In the genomic region with DNA sequence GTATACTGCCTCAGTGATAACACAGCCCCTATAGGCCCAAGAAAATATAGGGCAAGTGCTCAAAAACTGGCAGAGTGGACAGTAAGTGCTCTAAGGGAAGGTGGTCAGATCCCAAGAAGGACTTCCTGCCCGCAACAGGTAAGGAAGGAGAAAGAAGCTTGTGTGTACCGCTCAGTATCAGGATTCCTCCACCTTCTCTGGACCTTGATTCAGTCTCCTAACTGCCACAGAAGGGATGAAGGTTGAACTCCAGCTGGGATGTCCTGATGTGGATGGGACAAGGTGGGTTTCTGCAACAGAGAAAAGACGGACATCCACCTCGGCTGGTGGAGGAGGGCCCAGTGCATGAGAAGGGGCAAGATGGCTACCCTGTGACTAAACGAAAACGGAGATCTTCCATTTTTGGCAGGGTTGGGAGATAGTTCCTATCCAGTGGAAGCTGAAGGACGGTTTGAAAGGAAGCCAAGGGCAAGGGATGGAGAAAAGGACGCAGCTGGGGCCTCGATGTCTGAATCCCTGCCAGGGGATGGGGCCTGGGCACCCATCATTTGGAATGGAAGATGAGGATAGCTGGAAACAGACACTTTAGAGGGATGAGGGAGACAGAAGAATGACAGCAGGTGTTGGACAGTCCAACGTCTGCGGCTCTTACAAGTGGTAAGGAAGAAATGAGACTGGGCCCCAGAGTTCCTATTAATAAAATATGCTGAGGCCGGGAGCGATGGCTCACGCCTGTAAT, we compare ENCODE assay signal across 1 cellular context.
TF ChIP-seq lines count a peak whose summit lies in the region.

No MANE protein-coding gene starts in this region.

TF ChIP-seq in liver, 16 proteins besides CTCF, POLR2A, EP300 and RAD21 (continued from another document):
- TF ChIP-seq ZBTB33 (IDR thresholded peaks at IDR 0.05) (no peak), GABPA (IDR thresholded peaks at IDR 0.05 in 1 of 2, conservative IDR thresholded peaks at IDR 0.05 in 1 of 2) (no peak), YY1 (IDR thresholded peaks at IDR 0.05) (no peak), NR2F2 (IDR thresholded peaks at IDR 0.05) (no peak), FOXA2 (IDR thresholded peaks at IDR 0.05) (no peak), REST (IDR thresholded peaks at IDR 0.05) (no peak), MAX (IDR thresholded peaks at IDR 0.05) (no peak), HNF4G (IDR thresholded peaks at IDR 0.05) (no peak), FOXA1 (IDR thresholded peaks at IDR 0.05) (no peak)
- TF ChIP-seq, protein P1, sequence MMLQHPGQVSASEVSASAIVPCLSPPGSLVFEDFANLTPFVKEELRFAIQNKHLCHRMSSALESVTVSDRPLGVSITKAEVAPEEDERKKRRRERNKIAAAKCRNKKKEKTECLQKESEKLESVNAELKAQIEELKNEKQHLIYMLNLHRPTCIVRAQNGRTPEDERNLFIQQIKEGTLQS (IDR thresholded peaks at IDR 0.05): no peak
